17 cellular contexts compared by ENCODE assay signal in genomic region chr7:9937944-9938631, GRCh38.
DNase-seq lines count a peak whose midpoint lies in the region; TF ChIP-seq lines count a peak whose summit lies in the region.
"Had no signal": no experiment of that assay in that cellular context is flagged by ENCODE, and none has a peak within 500 bp of the region (broad histone marks: within the 10 kb centered on the region; RNA-seq: fewer than 3 reads in every experiment).

No MANE protein-coding gene starts in this region.

- no peak overlapping the region for H3K4me3 Mint-ChIP-seq in nephron progenitor cell
- H3K4me3 Mint-ChIP-seq: activated T-cell treated with anti-CD3 and anti-CD28 coated beads, Interleukin-2, amount 50 U/mL, for 24 hours; stimulated activated naive CD8-positive, alpha-beta T cell treated with anti-CD3 and anti-CD28 coated beads, Interleukin-15, Interleukin-2, amounts not matched to agents 100 ng/mL and 50 ng/mL, for 24 hours had no signal

- H3K4me3 ChIP-seq in coronary artery (peak overlapping the region; percentile 6), kidney epithelial cell (ENCODE audit: low read depth, low read length) (no peak overlapping the region)
- H3K4me3 ChIP-seq: BLaER1, mucosa of descending colon had no signal

- no peaks in the 10 kb centered on the region for H3K27me3 ChIP-seq in kidney epithelial cell (ENCODE audit: control insufficient read depth, insufficient read depth, low read length)
- H3K27me3 ChIP-seq: BLaER1 had no signal

- no peaks in the 10 kb centered on the region for H3K36me3 ChIP-seq in kidney epithelial cell (ENCODE audit: control insufficient read depth, insufficient read depth, low read length)
- H3K36me3 ChIP-seq: BLaER1, WERI-Rb-1 had no signal

- no peak overlapping the region for H3K27ac Mint-ChIP-seq in nephron progenitor cell
- H3K27ac Mint-ChIP-seq: activated T-cell treated with anti-CD3 and anti-CD28 coated beads, Interleukin-2, amount 50 U/mL, for 24 hours; stimulated activated naive CD8-positive, alpha-beta T cell treated with anti-CD3 and anti-CD28 coated beads, Interleukin-15, Interleukin-2, amounts not matched to agents 100 ng/mL and 50 ng/mL, for 24 hours had no signal

- no peaks in the 10 kb centered on the region for H3K36me3 Mint-ChIP-seq in nephron progenitor cell (ENCODE audit: low read depth)

- H3K27ac ChIP-seq in coronary artery, result no peak overlapping the region
- H3K27ac ChIP-seq: BLaER1, WERI-Rb-1 had no signal

- H3K9me3 Mint-ChIP-seq in nephron progenitor cell, result no peaks in the 10 kb centered on the region
- H3K9me3 Mint-ChIP-seq: stimulated activated naive CD8-positive, alpha-beta T cell treated with anti-CD3 and anti-CD28 coated beads, Interleukin-15, Interleukin-2, amounts not matched to agents 100 ng/mL and 50 ng/mL, for 24 hours had no signal

- TF ChIP-seq CTCF in coronary artery (IDR thresholded peaks at IDR 0.05), result no peak
- TF ChIP-seq CTCF in kidney epithelial cell (IDR thresholded peaks at IDR 0.05; ENCODE audit: insufficient read depth, low read length, poor library complexity, severe bottlenecking), result no peak
- TF ChIP-seq CTCF in nephron progenitor cell (IDR thresholded peaks at IDR 0.05), result no peak

- no peaks in the 10 kb centered on the region for H3K4me1 Mint-ChIP-seq in nephron progenitor cell

- H3K27me3 Mint-ChIP-seq in nephron progenitor cell (ENCODE audit: low read depth, poor library complexity), result no peaks in the 10 kb centered on the region
- H3K27me3 Mint-ChIP-seq: activated T-cell treated with anti-CD3 and anti-CD28 coated beads, Interleukin-2, amount 50 U/mL, for 24 hours; stimulated activated naive CD8-positive, alpha-beta T cell treated with anti-CD3 and anti-CD28 coated beads, Interleukin-15, Interleukin-2, amounts not matched to agents 100 ng/mL and 50 ng/mL, for 24 hours had no signal

- DNase-seq in DMS 273 treated with DMSO at 0.1 percent for 48 hours (lab: John Stamatoyannopoulos, UW) (peak; percentile 50), NCI-H69 (lab: John Stamatoyannopoulos, UW) (peak; percentile 71), coronary artery (ENCODE audit: low spot score) (no peak), kidney epithelial cell (ENCODE audit: low read depth) (peak; percentile 63), CD1c-positive myeloid dendritic cell (ENCODE audit: extremely low spot score) (no peak), NCI-H345 treated with DMSO at 0.1 percent for 48 hours (lab: John Stamatoyannopoulos, UW; ENCODE audit: unreplicated experiment) (no peak), Ammon's horn (ENCODE audit: low spot score) (no peak), nephron progenitor cell (no peak)
- DNase-seq: activated T-cell treated with anti-CD3 and anti-CD28 coated beads, Interleukin-2, amount 50 U/mL, for 24 hours; effector CD8-positive, alpha-beta T cell; Karpas-422; mucosa of descending colon; NCI-H345; stimulated activated CD4-positive, alpha-beta T cell treated with anti-CD3 and anti-CD28 coated beads, Interleukin-4, amount 100 ng/mL, for 1 hour; WERI-Rb-1 had no signal

Comparison
In these comparisons a context has a peak if more than half of its experiments do, and no peak if none do; other contexts are left out.
1. DNase-seq: peak in DMS 273 treated with DMSO at 0.1 percent for 48 hours (single experiment), NCI-H69 (single experiment) and kidney epithelial cell (single experiment); none in coronary artery (single experiment), CD1c-positive myeloid dendritic cell (single experiment), NCI-H345 treated with DMSO at 0.1 percent for 48 hours (single experiment), Ammon's horn (single experiment) and nephron progenitor cell (single experiment).